ENCODE assay signal across 8 cellular contexts in genomic region chr18:75208055-75208835, GRCh38. TPM values are rescaled to one million over a fixed set of nuclear protein-coding genes. Genes with fewer than 3 reads are reported as not detected.
DNase-seq lines count a peak whose midpoint lies in the region; ATAC-seq and TF ChIP-seq lines count a peak whose summit lies in the region.

No MANE protein-coding gene starts in this region.

- POLR2A ChIA-PET in PC-9 (lab: Charles Lee; ENCODE audit: unreplicated experiment), result no interaction called here

- CTCF ChIA-PET in PC-9 (lab: Charles Lee), result no interaction called here

- no peaks in the 10 kb centered on the region for H3K27me3 ChIP-seq in PC-9 (ENCODE audit: insufficient read depth, low read depth)

- H3K36me3 ChIP-seq in PC-9 (ENCODE audit: low read depth), result no peaks in the 10 kb centered on the region

- H3K4me2 ChIP-seq in PC-9, result peak overlapping the region; percentile 86

- H3K27ac ChIP-seq in PC-9, result peak overlapping the region; percentile 77

- peaks cover 35% of the 10 kb centered on the region for H3K4me1 ChIP-seq in PC-9 (replicated peaks; ENCODE audit: insufficient read depth)

- BruUV-seq in PC-9 (replicated peaks; lab: Mats Ljungman, UMichigan), result TSS peak; percentile 47

- H4K20me1 ChIP-seq in PC-9 (ENCODE audit: insufficient read depth), result peaks cover 31% of the 10 kb centered on the region; the same call in 1 of the 2 replicates

- H3K9me3 ChIP-seq in PC-9 (ENCODE audit: insufficient read depth, low read depth), result no peaks in the 10 kb centered on the region

- H2AFZ ChIP-seq in PC-9, result peak overlapping the region; percentile 71

- intact Hi-C loops in PC-9 (cut with micrococcal nuclease; ENCODE audit: unreplicated experiment), result loop anchor here (1.0 kb wide), 1 partner anchor 312 kb away; no protein-coding TSS in a partner anchor

- peak overlapping the region; percentile 65 for H3K4me3 ChIP-seq in AG09309 (ENCODE audit: control insufficient read depth, low read depth, low read length)
- H3K4me3 ChIP-seq in PC-9, result peak overlapping the region; percentile 90
- peak overlapping the region; percentile 88 for H3K4me3 ChIP-seq in fibroblast of the aortic adventitia (ENCODE audit: low read depth, low read length)

- DNase-seq in AG09309 (ENCODE audit: low read depth), result no peak
- DNase-seq in PC-9, result peak; percentile 39 to 47
- DNase-seq in activated effector memory CD4-positive, alpha-beta T cell treated with Interleukin-2 at 50 U/mL for 16 hours, result peak; percentile 27
- peak; percentile 57 for DNase-seq in fibroblast of the aortic adventitia (ENCODE audit: low read depth)
- peak; percentile 60 for DNase-seq in occipital lobe (lab: John Stamatoyannopoulos, UW)
- DNase-seq in mesenteric fat pad (ENCODE audit: low spot score), result no peak

- TF ChIP-seq CTCF in AG09309 (IDR thresholded peaks at IDR 0.05; ENCODE audit: control insufficient read depth, insufficient read depth, low read depth, low read length, missing control alignments) (no peak), PC-9 (conservative IDR thresholded peaks at IDR 0.05) (no peak), fibroblast of the aortic adventitia (IDR thresholded peaks at IDR 0.05; ENCODE audit: insufficient read depth, low read length) (no peak)

- peaks cover 49% of the 10 kb centered on the region for H3K79me2 ChIP-seq in PC-9 (ENCODE audit: low read depth)

- H3F3A ChIP-seq in PC-9 (ENCODE audit: insufficient read depth, low read depth), result peaks cover 23% of the 10 kb centered on the region

- ATAC-seq in GM19035 (IDR thresholded peaks at IDR 0.05; ENCODE audit: unreplicated experiment) (peak; percentile 8), HG03442 (IDR thresholded peaks at IDR 0.05; ENCODE audit: unreplicated experiment) (peak; percentile 7)

- no peaks in the 10 kb centered on the region for H3K9me2 ChIP-seq in PC-9 (ENCODE audit: insufficient read depth)

RNA-seq across cellular contexts. Expression of gene PTGR3, which starts 0.7 kb away (rescaled TPM):
- total RNA-seq in PC-9 (2021), result 36.6 and 38.4 TPM in 2 replicates
- total RNA-seq in fibroblast of the aortic adventitia (ENCODE audit: low replicate concordance), result 14.2 and 43.3 TPM in 2 replicates
- total RNA-seq in occipital lobe, result 11.7 TPM
- 25.5 TPM for total RNA-seq in mesenteric fat pad

RNA-seq across cellular contexts. Expression of gene TSHZ1, which starts 2.4 kb away (rescaled TPM):
- 6.5 and 7.4 TPM in 2 replicates for total RNA-seq in PC-9 (2021)
- total RNA-seq in fibroblast of the aortic adventitia (ENCODE audit: low replicate concordance), result 5.2 and 7.9 TPM in 2 replicates
- total RNA-seq in occipital lobe, result 4.1 TPM
- total RNA-seq in mesenteric fat pad, result 20.9 TPM

Comparison
In these comparisons a context has a peak if more than half of its experiments do, and no peak if none do; other contexts are left out.
1. DNase-seq: peak in PC-9 (2 of 2), activated effector memory CD4-positive, alpha-beta T cell treated with Interleukin-2 at 50 U/mL for 16 hours (single experiment), fibroblast of the aortic adventitia (single experiment) and occipital lobe (single experiment); none in AG09309 (single experiment) and mesenteric fat pad (single experiment).
2. Peak in every context shown above with its lines, with median percentiles within 50 percentile points of each other: H3K4me3 ChIP-seq.